ENCODE assay signal across 14 cellular contexts in the genomic region with DNA sequence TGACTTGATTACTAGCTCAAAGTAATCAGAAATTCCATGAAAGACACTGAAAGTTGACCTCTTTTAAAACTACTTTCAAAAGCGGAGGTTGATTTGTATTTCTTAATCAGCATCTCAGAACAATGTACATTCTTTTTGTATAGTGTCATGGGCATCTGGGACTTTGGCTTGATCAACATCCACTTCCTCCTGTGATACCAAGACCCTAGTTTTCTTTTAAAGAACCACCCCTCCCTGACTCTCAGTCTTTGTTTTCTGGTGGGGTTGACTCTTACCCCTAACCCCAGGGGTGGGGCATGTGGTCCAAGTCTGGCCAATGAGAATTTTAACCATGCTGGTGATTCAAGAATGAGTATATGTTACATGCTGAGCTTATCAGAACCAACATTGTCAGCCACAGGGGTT. TPM values are rescaled to one million over a fixed set of nuclear protein-coding genes. Genes with fewer than 3 reads are reported as not detected.
DNase-seq lines count a peak whose midpoint lies in the region; ATAC-seq, FAIRE-seq and TF ChIP-seq lines count a peak whose summit lies in the region.
"Had no signal": no experiment of that assay in that cellular context is flagged by ENCODE, and none has a peak within 500 bp of the region (broad histone marks: within the 10 kb centered on the region; RNA-seq: fewer than 3 reads in every experiment).

No MANE protein-coding gene starts in this region.

- H3K4me1 ChIP-seq in heart left ventricle (peaks cover 0 to 10% (median 0%) of the 10 kb centered on the region in 12 donors), astrocyte (ENCODE audit: insufficient read depth, low read length) (peaks cover 16% of the 10 kb centered on the region), keratinocyte (ENCODE audit: control insufficient read depth, extremely low read depth, insufficient read depth, low read length) (peaks cover 27% of the 10 kb centered on the region), tibial nerve (peaks cover 0 to 13% (median 2%) of the 10 kb centered on the region in 4 donors)
- no peaks in the 10 kb centered on the region for H3K4me1 ChIP-seq in CD8-positive, alpha-beta T cell (ENCODE audit: insufficient read depth, low read length)

- TF ChIP-seq POLR2A in heart left ventricle (IDR thresholded peaks at IDR 0.05) (no peak), tibial nerve (IDR thresholded peaks at IDR 0.05) (no peak), GM18505 (IDR thresholded peaks at IDR 0.05; ENCODE audit: borderline replicate concordance, extremely low read depth, insufficient read depth, insufficient read length) (no peak)

- H3K9me1 ChIP-seq in keratinocyte (ENCODE audit: control insufficient read depth, extremely low read depth, insufficient read depth, low read length), result no peaks in the 10 kb centered on the region

- peak overlapping the region; percentile 92 for H3K27ac Mint-ChIP-seq in astrocyte (ENCODE audit: unreplicated experiment)
- no peak overlapping the region for H3K27ac Mint-ChIP-seq in CD8-positive, alpha-beta T cell
- H3K27ac Mint-ChIP-seq: activated naive CD4-positive, alpha-beta T cell treated with anti-CD3 and anti-CD28 coated beads for 36 hours had no signal

- H2AFZ ChIP-seq in astrocyte (ENCODE audit: low read depth, low read length) (no peak overlapping the region), keratinocyte (ENCODE audit: control insufficient read depth, low read length) (no peak overlapping the region)

- H3K4me3 Mint-ChIP-seq in astrocyte (ENCODE audit: unreplicated experiment), result no peak overlapping the region
- H3K4me3 Mint-ChIP-seq in CD8-positive, alpha-beta T cell, result no peak overlapping the region
- H3K4me3 Mint-ChIP-seq: activated naive CD4-positive, alpha-beta T cell treated with anti-CD3 and anti-CD28 coated beads for 36 hours had no signal

- CTCF ChIA-PET in CD8-positive, alpha-beta T cell (lab: Charles Lee), result interaction anchor here (0.6 to 1.0 kb wide), 2 partner anchors 12 to 83 kb away, joined by 3 to 4 read pairs; no protein-coding TSS in a partner anchor

- TF ChIP-seq CTCF in heart left ventricle (IDR thresholded peaks at IDR 0.05), result no peak
- no peak for TF ChIP-seq CTCF in astrocyte (IDR thresholded peaks at IDR 0.05; ENCODE audit: insufficient read depth, low read depth, low read length)
- no peak for TF ChIP-seq CTCF in keratinocyte (optimal IDR thresholded peaks at IDR 0.05 in 1 of 3, IDR thresholded peaks at IDR 0.05 in 1 of 3, conservative IDR thresholded peaks at IDR 0.05 in 1 of 3; ENCODE audit: extremely low read depth in 1 of 3, insufficient read depth in 2 of 3, low read length in 3 of 3)
- no peak for TF ChIP-seq CTCF in tibial nerve (IDR thresholded peaks at IDR 0.05)
- no peak for TF ChIP-seq CTCF in CD8-positive, alpha-beta T cell (IDR thresholded peaks at IDR 0.05)

- H3K27me3 ChIP-seq in heart left ventricle, result no peaks in the 10 kb centered on the region
- no peaks in the 10 kb centered on the region for H3K27me3 ChIP-seq in astrocyte (ENCODE audit: insufficient read depth, low read length)
- no peaks in the 10 kb centered on the region for H3K27me3 ChIP-seq in keratinocyte (ENCODE audit: control insufficient read depth, extremely low read depth, insufficient read depth, low read length)
- H3K27me3 ChIP-seq in tibial nerve, result no peaks in the 10 kb centered on the region
- no peaks in the 10 kb centered on the region for H3K27me3 ChIP-seq in CD8-positive, alpha-beta T cell (ENCODE audit: insufficient read depth, low read length)

- peak overlapping the region; percentile 51 for H3K4me2 ChIP-seq in astrocyte (ENCODE audit: low read length)
- H3K4me2 ChIP-seq in keratinocyte (ENCODE audit: control insufficient read depth, extremely low read depth, insufficient read depth, low read depth, low read length), result peak overlapping the region; percentile 30

- H4K20me1 ChIP-seq in astrocyte (ENCODE audit: insufficient read depth, low read length) (no peaks in the 10 kb centered on the region), keratinocyte (ENCODE audit: control insufficient read depth, extremely low read depth, insufficient read depth, low read length) (no peaks in the 10 kb centered on the region)

- DNase-seq in heart left ventricle (no peak), Right ventricle myocardium superior (no peak), astrocyte (ENCODE audit: low read depth) (peak; percentile 94), keratinocyte (ENCODE audit: low read depth, low spot score) (peak; percentile 86), tibial nerve (ENCODE audit: low spot score in 2 of 2) (no peak), NCI-H774 (lab: John Stamatoyannopoulos, UW) (no peak)
- DNase-seq in CD8-positive, alpha-beta T cell, result no peak
- DNase-seq: activated naive CD4-positive, alpha-beta T cell treated with anti-CD3 and anti-CD28 coated beads for 36 hours; glutamatergic neuron; NCI-H524; posterior cingulate gyrus; stimulated activated CD8-positive, alpha-beta memory T cell treated with anti-CD3 and anti-CD28 coated beads, Interleukin-4, amount 100 ng/mL, for 48 hours had no signal

- H3K27ac ChIP-seq in heart left ventricle (peak overlapping the region in 7 of 12 donors; percentile 11 to 75 (median 42)), astrocyte (ENCODE audit: low read depth, low read length) (peak overlapping the region; percentile 81), keratinocyte (ENCODE audit: control insufficient read depth, insufficient read depth, low read length) (peak overlapping the region; percentile 51), tibial nerve (peak overlapping the region in 3 of 4 donors; percentile 37 to 74 (median 69))
- no peak overlapping the region for H3K27ac ChIP-seq in CD8-positive, alpha-beta T cell (ENCODE audit: low read depth, low read length)

- peaks cover 1% of the 10 kb centered on the region for H3K9me3 Mint-ChIP-seq in astrocyte (ENCODE audit: unreplicated experiment)
- no peaks in the 10 kb centered on the region for H3K9me3 Mint-ChIP-seq in CD8-positive, alpha-beta T cell
- H3K9me3 Mint-ChIP-seq: activated naive CD4-positive, alpha-beta T cell treated with anti-CD3 and anti-CD28 coated beads for 36 hours had no signal

- no peaks in the 10 kb centered on the region for H3K9me3 ChIP-seq in heart left ventricle
- H3K9me3 ChIP-seq in astrocyte (ENCODE audit: insufficient read depth, low read depth, low read length), result no peaks in the 10 kb centered on the region
- no peaks in the 10 kb centered on the region for H3K9me3 ChIP-seq in keratinocyte (ENCODE audit: control insufficient read depth, low read depth, low read length)
- no peaks in the 10 kb centered on the region for H3K9me3 ChIP-seq in tibial nerve
- no peaks in the 10 kb centered on the region for H3K9me3 ChIP-seq in CD8-positive, alpha-beta T cell (ENCODE audit: low read length)

- 40 to 51% (median 48%) methylated on average over 1 of the region's 1 CpG for WGBS in heart left ventricle, 4 donors
- 8 to 33% methylated on average over 1 of the region's 1 CpG for WGBS in tibial nerve, 2 donors

- intact Hi-C loops in heart left ventricle (cut with DNase I), result no loop called here
- intact Hi-C loops in Right ventricle myocardium superior (cut with DNase I), result no loop called here
- intact Hi-C loops in CD8-positive, alpha-beta T cell (cut with DNase I, micrococcal nuclease), result no loop called here

- POLR2A ChIA-PET in CD8-positive, alpha-beta T cell (lab: Charles Lee), result no interaction called here

- H3K36me3 ChIP-seq in heart left ventricle, result no peaks in the 10 kb centered on the region
- H3K36me3 ChIP-seq in astrocyte (ENCODE audit: insufficient read depth, low read length), result no peaks in the 10 kb centered on the region
- no peaks in the 10 kb centered on the region for H3K36me3 ChIP-seq in keratinocyte (ENCODE audit: control insufficient read depth in 2 of 2, extremely low read depth in 1 of 2, insufficient read depth in 2 of 2, low read length in 2 of 2)
- H3K36me3 ChIP-seq in tibial nerve, result no peaks in the 10 kb centered on the region
- no peaks in the 10 kb centered on the region for H3K36me3 ChIP-seq in CD8-positive, alpha-beta T cell (ENCODE audit: insufficient read depth, low read length)

- no peak overlapping the region for H3K4me3 ChIP-seq in heart left ventricle
- H3K4me3 ChIP-seq in astrocyte (ENCODE audit: insufficient read depth, low read depth, low read length), result no peak overlapping the region
- H3K4me3 ChIP-seq in keratinocyte (ENCODE audit: control insufficient read depth in 2 of 3, extremely low read depth in 1 of 3, insufficient read depth in 2 of 3, low read depth in 1 of 3, low read length in 3 of 3), result no peak overlapping the region
- H3K4me3 ChIP-seq in tibial nerve, result no peak overlapping the region
- no peak overlapping the region for H3K4me3 ChIP-seq in CD8-positive, alpha-beta T cell (ENCODE audit: low read depth, low read length)
- H3K4me3 ChIP-seq: GM12878 had no signal

- dilution Hi-C loops in keratinocyte (cut with MboI; ENCODE audit: extremely low pct_ligation_motif_present, low sequenced_read_pairs), result no loop called here

- ATAC-seq in heart left ventricle (peak; percentile 26 to 77 (median 60)), Right ventricle myocardium superior (ENCODE audit: poor library complexity) (no peak), GM18505 (IDR thresholded peaks at IDR 0.05; ENCODE audit: unreplicated experiment) (no peak)
- no peak for ATAC-seq in CD8-positive, alpha-beta T cell
- ATAC-seq: GM12878 had no signal

- no peaks in the 10 kb centered on the region for H3K36me3 Mint-ChIP-seq in astrocyte (ENCODE audit: low read depth, unreplicated experiment)
- H3K36me3 Mint-ChIP-seq in CD8-positive, alpha-beta T cell, result no peaks in the 10 kb centered on the region

- H3K79me2 ChIP-seq in astrocyte (ENCODE audit: insufficient read depth, low read length) (no peaks in the 10 kb centered on the region), keratinocyte (ENCODE audit: control insufficient read depth, insufficient read depth, low read length) (no peaks in the 10 kb centered on the region)

- peak overlapping the region; percentile 48 for H3K9ac ChIP-seq in astrocyte (ENCODE audit: low read length)
- H3K9ac ChIP-seq in keratinocyte (ENCODE audit: control insufficient read depth, extremely low read depth, insufficient read depth, low read length), result no peak overlapping the region

- H3K27me3 Mint-ChIP-seq in astrocyte (ENCODE audit: low read depth, unreplicated experiment), result no peaks in the 10 kb centered on the region
- H3K27me3 Mint-ChIP-seq in CD8-positive, alpha-beta T cell (ENCODE audit: low read depth), result peaks cover 4% of the 10 kb centered on the region

- FAIRE-seq in astrocyte (lab: Jason Lieb, UNC) (peak; percentile 91), keratinocyte (lab: Jason Lieb, UNC) (peak; percentile 58)
- FAIRE-seq: GM12878 had no signal

- peaks cover 14% of the 10 kb centered on the region for H3K4me1 Mint-ChIP-seq in astrocyte (ENCODE audit: low read depth, unreplicated experiment)
- no peaks in the 10 kb centered on the region for H3K4me1 Mint-ChIP-seq in CD8-positive, alpha-beta T cell (ENCODE audit: low read depth)

- TF ChIP-seq EP300 in tibial nerve (IDR thresholded peaks at IDR 0.05), result no peak

RNA-seq across cellular contexts. Expression of gene IRF2BP2, which starts 21.7 kb away (rescaled TPM):
- total RNA-seq in heart left ventricle (100 to 1,000 TPM in 4 of 9 donors, 10 to 100 TPM in 5; 76.7 to 126 (median 81.3) TPM), Right ventricle myocardium superior (119 TPM), astrocyte (122 and 126 TPM in 2 replicates), tibial nerve (100 to 1,000 TPM in 1 of 4 donors, 10 to 100 TPM in 3; 71.4 to 107 (median 93.8) TPM)
- polyA plus RNA-seq in heart left ventricle (10 to 100 TPM; 36.1 to 77.4 TPM), keratinocyte (29.9 to 59.7 TPM (median 40.2 TPM) in 3 replicates)
- 22.8 TPM for polyA plus RNA-seq in keratinocyte (2011; ENCODE audit: low read depth)
- polyA plus RNA-seq in keratinocyte (2011; cell fraction: cytosol; rRNA removed), result 31.4 and 43.0 TPM in 2 replicates
- polyA plus RNA-seq in keratinocyte (2011; cell fraction: nucleus; rRNA removed), result 108 and 150 TPM in 2 replicates
- polyA plus RNA-seq in keratinocyte (2012; ENCODE audit: low replicate concordance), result 67.8 and 84.7 TPM in 2 replicates
- 53.6 to 120 TPM (median 53.7 TPM) in 3 replicates for polyA minus RNA-seq in keratinocyte
- polyA minus RNA-seq in keratinocyte (2011; cell fraction: cytosol; rRNA and poly(A)+ RNA removed), result 87.9 TPM
- 76.1 and 79.2 TPM in 2 replicates for polyA minus RNA-seq in keratinocyte (2011; cell fraction: nucleus; rRNA and poly(A)+ RNA removed)
- 100 to 1,000 TPM; 707 to 714 TPM for total RNA-seq in CD8-positive, alpha-beta T cell

Comparison
In these comparisons a context has a peak if more than half of its experiments do, and no peak if none do; other contexts are left out.
1. ATAC-seq: peak in heart left ventricle (4 of 4); none in Right ventricle myocardium superior (single experiment), CD8-positive, alpha-beta T cell (single experiment) and GM18505 (single experiment).
2. DNase-seq: peak in astrocyte (single experiment) and keratinocyte (single experiment); none in heart left ventricle (0 of 5), Right ventricle myocardium superior (single experiment), tibial nerve (0 of 2), CD8-positive, alpha-beta T cell (0 of 7) and NCI-H774 (single experiment).